27 cellular contexts compared by ENCODE assay signal in genomic region chr18:37258131-37258530, GRCh38.
"Had no signal": no experiment of that assay in that cellular context is flagged by ENCODE, and none has a peak within 500 bp of the region (broad histone marks: within the 10 kb centered on the region; RNA-seq: fewer than 3 reads in every experiment).

No MANE protein-coding gene starts in this region.

- DNase-seq: hypothalamus; immature natural killer cell; left colon; left lung; lower lobe of right lung; mammary epithelial cell; mesenchymal stem cell; naive B cell; natural killer cell; nephron progenitor cell; ovary; retina; right cardiac atrium; sigmoid colon; small intestine; stimulated activated CD4-positive, alpha-beta T cell treated with anti-CD3 and anti-CD28 coated beads, Interleukin-1b, Interleukin-23, amount 100 ng/mL, for 48 hours; stimulated activated CD4-positive, alpha-beta T cell treated with anti-CD3 and anti-CD28 coated beads, Interleukin-2, amount 100 ng/mL, for 48 hours; stimulated activated naive B cell treated with anti-CD40 and anti-IgM and Interleukin-4, amounts not matched to agents 10 μg/mL and 1 μg/mL and 100 μg/mL, for 72 hours; stimulated activated naive CD8-positive, alpha-beta T cell treated with anti-CD3 and anti-CD28 coated beads, Interleukin-15, Interleukin-2, amounts not matched to agents 100 U/mL and 50 U/mL, for 24 hours; stomach; uterus had no signal

- ATAC-seq: left colon; left lung; lower lobe of right lung; natural killer cell; right cardiac atrium; stimulated activated naive B cell treated with anti-CD40 and anti-IgM and Interleukin-4, amounts not matched to agents 10 μg/mL and 1 μg/mL and 100 μg/mL, for 72 hours; stimulated activated naive CD8-positive, alpha-beta T cell treated with anti-CD3 and anti-CD28 coated beads, Interleukin-15, Interleukin-2, amounts not matched to agents 100 U/mL and 50 U/mL, for 24 hours had no signal

- FAIRE-seq: islet of Langerhans, kidney, small intestine had no signal

- H3K36me3 ChIP-seq: left lung, lower lobe of right lung, neural progenitor cell, ovary, prostate gland, sigmoid colon, stomach, thoracic aorta, tibial nerve, uterus had no signal

- H3K9me3 ChIP-seq: left lung, lower lobe of right lung, ovary, prostate gland, sigmoid colon, stomach, thoracic aorta, tibial nerve, uterus had no signal

- H3K9ac ChIP-seq: neural progenitor cell had no signal

- H3K27me3 ChIP-seq: ovary had no signal

- H3K27ac ChIP-seq: left lung, lower lobe of right lung, neural progenitor cell, ovary, prostate gland, sigmoid colon, stomach, thoracic aorta, tibial nerve, uterus had no signal

- H3K4me1 ChIP-seq: prostate gland had no signal

- H3K4me3 ChIP-seq: left lung, lower lobe of right lung, neural progenitor cell, ovary, prostate gland, sigmoid colon, stomach, thoracic aorta, tibial nerve, uterus had no signal

- H3K4me2 ChIP-seq: neural progenitor cell had no signal

- H2AFZ ChIP-seq: neural progenitor cell had no signal
